Comparison of ENCODE assay signal across 1 cellular context in genomic region chr3:149632225-149632624, GRCh38.
TF ChIP-seq lines count a peak whose summit lies in the region.

No MANE protein-coding gene starts in this region.

TF ChIP-seq in IMR-90, 13 proteins besides CTCF, POLR2A, EP300 and RAD21 (continued from another document):
- TF ChIP-seq BHLHE40 (IDR thresholded peaks at IDR 0.05; ENCODE audit: low read depth, low read length) (no peak), CEBPB (IDR thresholded peaks at IDR 0.05; ENCODE audit: low read depth, low read length) (no peak), SMC3 (IDR thresholded peaks at IDR 0.05; ENCODE audit: low read depth, low read length) (no peak), RCOR1 (IDR thresholded peaks at IDR 0.05; ENCODE audit: insufficient replicate concordance, low read length) (no peak)
- TF ChIP-seq, protein P1, sequence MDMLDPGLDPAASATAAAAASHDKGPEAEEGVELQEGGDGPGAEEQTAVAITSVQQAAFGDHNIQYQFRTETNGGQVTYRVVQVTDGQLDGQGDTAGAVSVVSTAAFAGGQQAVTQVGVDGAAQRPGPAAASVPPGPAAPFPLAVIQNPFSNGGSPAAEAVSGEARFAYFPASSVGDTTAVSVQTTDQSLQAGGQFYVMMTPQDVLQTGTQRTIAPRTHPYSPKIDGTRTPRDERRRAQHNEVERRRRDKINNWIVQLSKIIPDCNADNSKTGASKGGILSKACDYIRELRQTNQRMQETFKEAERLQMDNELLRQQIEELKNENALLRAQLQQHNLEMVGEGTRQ (IDR thresholded peaks at IDR 0.05; ENCODE audit: low read depth, low read length) = no peak
